ENCODE assay signal across 8 cellular contexts in genomic region chr19:4830332-4830731, GRCh38. TPM values are rescaled to one million over a fixed set of nuclear protein-coding genes. Genes with fewer than 3 reads are reported as not detected.
A peak's percentile ranks its signal among the peaks of the same experiment; 100 is the strongest.
DNase-seq lines count a peak whose midpoint lies in the region; ATAC-seq and TF ChIP-seq lines count a peak whose summit lies in the region.

No MANE protein-coding gene starts in this region.

- H3K27ac ChIP-seq in A673 (ENCODE audit: low read depth, low read length, poor library complexity, severe bottlenecking) = no peak overlapping the region

- no peaks in the 10 kb centered on the region for H3K36me3 ChIP-seq in A673 (ENCODE audit: insufficient read depth, low read length, poor library complexity, severe bottlenecking)

- H3K36me3 Mint-ChIP-seq in IgD-negative memory B cell (peaks cover 2% of the 10 kb centered on the region), naive B cell (no peaks in the 10 kb centered on the region)

- DNase-seq in A673 (ENCODE audit: low spot score) (no peak), cardiac fibroblast (ENCODE audit: low read depth in 2 of 2) (no peak), naive B cell (no peak), DMS 273 treated with DMSO at 0.1 percent for 48 hours (lab: John Stamatoyannopoulos, UW) (no peak)

- H3K27me3 ChIP-seq in A673 (replicated peaks; ENCODE audit: insufficient read depth, low read depth, low read length, poor library complexity) = no peaks in the 10 kb centered on the region

- ATAC-seq in naive B cell (ENCODE audit: low read depth in 2 of 2) (no peak), HG03432 (IDR thresholded peaks at IDR 0.05; ENCODE audit: unreplicated experiment) (no peak), HG03135 (IDR thresholded peaks at IDR 0.05; ENCODE audit: unreplicated experiment) (no peak), HG03139 (IDR thresholded peaks at IDR 0.05; ENCODE audit: unreplicated experiment) (no peak)

- no TSS peak for BruUV-seq in A673 (replicated peaks; lab: Mats Ljungman, UMichigan)

- no peaks in the 10 kb centered on the region for H3K9me3 Mint-ChIP-seq in IgD-negative memory B cell
- H3K9me3 Mint-ChIP-seq in naive B cell = no peaks in the 10 kb centered on the region

- no peaks in the 10 kb centered on the region for H3K4me1 ChIP-seq in A673 (ENCODE audit: insufficient read depth, low read length, poor library complexity, severe bottlenecking)

- H3K9me3 ChIP-seq in A673 (ENCODE audit: low read depth, low read length, poor library complexity, severe bottlenecking) = no peaks in the 10 kb centered on the region

- POLR2A ChIA-PET in A673 (lab: Charles Lee; ENCODE audit: low non-redundant PET) = no interaction called here

- CTCF ChIA-PET in A673 (lab: Charles Lee) = interaction anchor here (1.0 kb wide), 1 partner anchor 21 kb away, joined by 3 read pairs; no protein-coding TSS in a partner anchor

- H3K4me3 ChIP-seq in A673 (ENCODE audit: low read depth, low read length, poor library complexity, severe bottlenecking) (peak overlapping the region; percentile 91), cardiac fibroblast (replicated peaks in 1 of 2; ENCODE audit: low read depth in 2 of 2, low read length in 2 of 2) (peak overlapping the region; percentile 83 to 91)

- H3K27ac Mint-ChIP-seq in IgD-negative memory B cell (peak overlapping the region; percentile 76 to 94 (median 88)), naive B cell (peak overlapping the region; percentile 91 to 99 (median 97))

- H3K27me3 Mint-ChIP-seq in IgD-negative memory B cell = no peaks in the 10 kb centered on the region
- H3K27me3 Mint-ChIP-seq in naive B cell = no peaks in the 10 kb centered on the region

- intact Hi-C loops in A673 (cut with micrococcal nuclease; ENCODE audit: unreplicated experiment) = no loop called here

- TF ChIP-seq CTCF in A673 (conservative IDR thresholded peaks at IDR 0.05; ENCODE audit: low read depth, low read length) (no peak), cardiac fibroblast (IDR thresholded peaks at IDR 0.05; ENCODE audit: low read depth, low read length) (no peak)

- H3K4me1 Mint-ChIP-seq in IgD-negative memory B cell = peaks cover 11 to 23% (median 19%) of the 10 kb centered on the region in 3 donors
- peaks cover 24 to 38% (median 33%) of the 10 kb centered on the region in 3 donors for H3K4me1 Mint-ChIP-seq in naive B cell

- H3K4me3 Mint-ChIP-seq in IgD-negative memory B cell (peak overlapping the region; percentile 77 to 95 (median 92)), naive B cell (peak overlapping the region; percentile 76 to 97 (median 94))

RNA-seq across cellular contexts. Expression of gene TICAM1, which starts 1.2 kb away (rescaled TPM):
- 5.6 and 7.0 TPM in 2 replicates for total RNA-seq in A673 (2021)
- 23.3 TPM for polyA plus RNA-seq in IgD-negative memory B cell
- polyA plus RNA-seq in naive B cell (ENCODE audit: low read depth in 6 of 6) = 10 to 100 TPM in 3 of 6 donors, 1 to 10 TPM in 3; 1.0 to 22.4 (median 9.6) TPM

RNA-seq across cellular contexts. Expression of gene PLIN3, which starts 37.1 kb away (rescaled TPM):
- total RNA-seq in A673 (2021) = 30.6 and 39.9 TPM in 2 replicates
- polyA plus RNA-seq in IgD-negative memory B cell (52.1 TPM), naive B cell (ENCODE audit: low read depth in 6 of 6) (10 to 100 TPM; 35.0 to 57.6 (median 40.4) TPM)

RNA-seq across cellular contexts. Expression of gene FEM1A, which starts 38.8 kb away (rescaled TPM):
- 17.4 and 18.9 TPM in 2 replicates for total RNA-seq in A673 (2021)
- polyA plus RNA-seq in IgD-negative memory B cell (4.1 TPM), naive B cell (ENCODE audit: low read depth in 6 of 6) (1 to 10 TPM in 5 of 6 donors, under 1 TPM in 1; 0.84 to 5.0 (median 3.2) TPM)
